In the genomic region with DNA sequence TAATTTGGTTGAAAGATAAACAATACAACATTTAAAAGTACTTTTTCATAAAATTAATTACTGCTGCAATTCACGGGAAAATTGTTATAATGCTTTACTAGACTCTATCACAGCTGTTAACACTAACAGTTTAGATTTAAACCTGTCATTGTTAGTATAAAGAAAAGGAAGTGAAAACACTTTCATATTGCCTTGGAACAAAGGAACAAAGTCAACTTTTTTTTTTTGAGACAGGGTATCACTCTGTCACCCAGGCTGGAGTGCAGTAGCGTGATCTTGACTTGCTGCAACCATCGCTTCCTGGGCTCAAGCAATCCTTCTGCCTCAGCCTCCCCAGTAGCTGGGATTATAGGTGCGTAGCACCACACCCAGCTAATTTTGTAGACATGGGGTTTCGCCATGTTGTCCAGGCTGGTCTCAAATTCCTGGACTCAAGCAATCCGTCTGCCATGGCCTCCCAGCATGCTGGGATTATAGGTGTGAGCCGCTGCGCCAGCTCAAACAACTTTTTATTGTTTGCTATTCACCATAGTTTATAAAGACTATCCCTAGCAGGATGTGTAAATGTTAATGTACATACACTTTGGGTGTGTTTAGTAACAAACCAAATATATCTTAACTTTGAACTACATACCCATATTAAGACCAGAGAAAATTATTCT, we compare ENCODE assay signal across 14 cellular contexts. TPM values are rescaled to one million over a fixed set of nuclear protein-coding genes. Genes with fewer than 3 reads are reported as not detected.
DNase-seq lines count a peak whose midpoint lies in the region; ATAC-seq and TF ChIP-seq lines count a peak whose summit lies in the region.
"Had no signal": no experiment of that assay in that cellular context is flagged by ENCODE, and none has a peak within 500 bp of the region (broad histone marks: within the 10 kb centered on the region; RNA-seq: fewer than 3 reads in every experiment).

No MANE protein-coding gene starts in this region.

- ATAC-seq in GM21367 (IDR thresholded peaks at IDR 0.05; ENCODE audit: unreplicated experiment) (peak; percentile 86), HG02973 (IDR thresholded peaks at IDR 0.05; ENCODE audit: unreplicated experiment) (peak; percentile 71), heart right ventricle (no peak)
- ATAC-seq: upper lobe of right lung, WTC11 had no signal

- no peak for TF ChIP-seq POLR2A in uterus (IDR thresholded peaks at IDR 0.05)

- no peaks in the 10 kb centered on the region for H3K9me3 ChIP-seq in uterus
- no peaks in the 10 kb centered on the region for H3K9me3 ChIP-seq in heart right ventricle
- H3K9me3 ChIP-seq: SJSA1, upper lobe of right lung had no signal

- in situ Hi-C loops in GM13976 (cut with MboI; ENCODE audit: low sequenced_read_pairs, unreplicated experiment): no loop called here

- H3K36me3 ChIP-seq in uterus (no peaks in the 10 kb centered on the region), heart right ventricle (peaks cover 0 to 47% (median 0%) of the 10 kb centered on the region in 9 donors)

- H3K4me3 ChIP-seq in uterus (no peak overlapping the region), heart right ventricle (no peak overlapping the region)
- H3K4me3 ChIP-seq: SJSA1, upper lobe of right lung had no signal

- H3K4me1 ChIP-seq in uterus (no peaks in the 10 kb centered on the region), heart right ventricle (no peaks in the 10 kb centered on the region)
- H3K4me1 ChIP-seq: SJSA1 had no signal

- 96 to 98% methylated on average over 8 of the region's 8 CpGs for WGBS in heart right ventricle, 2 donors

- H3K27me3 ChIP-seq in uterus (no peaks in the 10 kb centered on the region), heart right ventricle (no peaks in the 10 kb centered on the region)
- H3K27me3 ChIP-seq: SJSA1, upper lobe of right lung had no signal

- intact Hi-C loops in uterus (cut with DNase I; ENCODE audit: low total_unique reads): no loop called here
- intact Hi-C loops in heart right ventricle (cut with DNase I): no loop called here

- no peak overlapping the region for H3K27ac ChIP-seq in uterus
- no peak overlapping the region for H3K27ac ChIP-seq in heart right ventricle
- H3K27ac ChIP-seq: SJSA1, upper lobe of right lung had no signal

- TF ChIP-seq CTCF in GM13976 (IDR thresholded peaks at IDR 0.05; ENCODE audit: borderline replicate concordance, control extremely low read depth, extremely low read depth, insufficient read depth, missing control alignments) (no peak), uterus (IDR thresholded peaks at IDR 0.05) (no peak), heart right ventricle (IDR thresholded peaks at IDR 0.05) (no peak)

- peak; percentile 32 for DNase-seq in GM13976 (ENCODE audit: low spot score)
- peak; percentile 28 for DNase-seq in NAMALWA (ENCODE audit: low spot score)
- no peak for DNase-seq in uterus
- DNase-seq in heart right ventricle: no peak
- DNase-seq in occipital lobe (lab: John Stamatoyannopoulos, UW): no peak
- DNase-seq in AML-193 (lab: John Stamatoyannopoulos, UW): no peak
- DNase-seq: activated T-cell treated with anti-CD3 and anti-CD28 coated beads for 4 hours, dermis blood vessel endothelial cell, NCI-H774, upper lobe of right lung had no signal

RNA-seq across cellular contexts. Expression of a gene that starts 22.1 kb away (rescaled TPM):
- 10 to 100 TPM; 17.6 to 38.0 (median 25.8) TPM for total RNA-seq in uterus
- 10 to 100 TPM in 4 of 10 donors, 1 to 10 TPM in 6; 7.0 to 13.2 (median 9.7) TPM for total RNA-seq in heart right ventricle
- polyA plus RNA-seq in heart right ventricle: 10 to 100 TPM in 1 of 2 donors, 1 to 10 TPM in 1; 9.9 to 23.0 TPM
- 27.1 TPM for total RNA-seq in occipital lobe

Comparison
In these comparisons a context has a peak if more than half of its experiments do, and no peak if none do; other contexts are left out.
1. DNase-seq: peak in GM13976 (single experiment) and NAMALWA (single experiment); none in uterus (0 of 2), heart right ventricle (0 of 2), occipital lobe (single experiment) and AML-193 (0 of 2).
2. ATAC-seq: peak in GM21367 (single experiment) and HG02973 (single experiment); none in heart right ventricle (0 of 8).